In the genomic region with DNA sequence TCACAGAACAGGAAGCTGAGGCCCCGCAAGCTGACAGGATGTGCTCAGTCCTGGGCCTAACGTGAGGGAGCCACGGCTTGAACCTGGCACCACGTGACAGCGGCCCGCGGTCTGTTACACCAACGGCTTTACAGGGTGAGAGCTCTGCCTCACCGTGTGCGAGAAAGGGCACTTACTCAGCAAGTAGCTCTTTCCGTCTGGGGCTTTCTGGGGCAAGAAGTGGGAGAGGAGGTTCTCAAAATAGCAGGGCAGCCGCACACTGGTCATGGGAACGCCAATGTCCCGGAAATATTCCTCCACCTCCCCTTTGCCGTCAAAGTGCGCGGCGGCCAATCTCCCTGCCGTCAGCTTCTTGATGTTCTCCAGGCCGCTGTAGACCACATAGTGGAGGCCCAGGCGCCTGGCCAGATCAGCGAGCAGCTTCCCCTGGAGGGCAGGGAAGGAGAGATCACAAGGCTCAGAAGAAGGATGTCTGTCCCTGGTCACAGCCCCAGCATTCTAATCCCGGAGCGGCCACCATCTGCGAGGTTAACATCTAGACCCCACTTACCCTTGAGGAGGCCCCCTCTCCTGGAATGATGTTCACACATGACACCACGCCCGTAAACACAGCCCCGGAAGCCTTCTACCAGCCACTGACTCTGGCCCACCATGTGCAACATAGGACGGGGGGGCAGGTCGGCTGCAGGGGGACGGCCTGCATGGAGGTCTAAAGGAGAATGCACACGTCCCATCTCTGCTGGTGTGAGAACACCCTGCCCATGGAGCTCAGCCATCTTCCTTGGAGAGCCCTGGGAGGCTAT, we compare ENCODE assay signal across 11 cellular contexts. TPM values are rescaled to one million over a fixed set of nuclear protein-coding genes. Genes with fewer than 3 reads are reported as not detected.
A peak's percentile ranks its signal among the peaks of the same experiment; 100 is the strongest.
DNase-seq lines count a peak whose midpoint lies in the region; ATAC-seq and TF ChIP-seq lines count a peak whose summit lies in the region.
"Had no signal": no experiment of that assay in that cellular context is flagged by ENCODE, and none has a peak within 500 bp of the region (broad histone marks: within the 10 kb centered on the region; RNA-seq: fewer than 3 reads in every experiment).

No MANE protein-coding gene starts in this region.

- H3K27me3 Mint-ChIP-seq in activated CD8-positive, alpha-beta T cell treated with anti-CD3 and anti-CD28 coated beads, Interleukin-2, amount 10 ng/mL, durations not matched to agents 7 days and 5 days (ENCODE audit: low read depth) = no peaks in the 10 kb centered on the region
- H3K27me3 Mint-ChIP-seq in central memory CD8-positive, alpha-beta T cell = no peaks in the 10 kb centered on the region

- POLR2A ChIA-PET in activated CD8-positive, alpha-beta T cell treated with anti-CD3 and anti-CD28 coated beads, Interleukin-2, amount 10 ng/mL, durations not matched to agents 7 days and 5 days (lab: Charles Lee) = interaction anchor here (1.0 to 1.8 kb wide), 9 partner anchors 9 to 70 kb away, joined by 3 to 15 read pairs (median 4); partner anchors contain the start of genes CORO7, HMOX2 and NMRAL1

- H3K27me3 ChIP-seq in osteoblast (ENCODE audit: insufficient read depth, low read length) = no peaks in the 10 kb centered on the region

- DNase-seq in CD1c-positive myeloid dendritic cell (ENCODE audit: extremely low spot score) (peak; percentile 24), osteoblast (ENCODE audit: insufficient read length, low spot score, missing footprints) (no peak), HK-2 (ENCODE audit: unreplicated experiment) (no peak)
- peak; percentile 78 for DNase-seq in activated CD8-positive, alpha-beta T cell treated with anti-CD3 and anti-CD28 coated beads, Interleukin-2, amount 10 ng/mL, durations not matched to agents 7 days and 5 days
- DNase-seq in central memory CD8-positive, alpha-beta T cell (ENCODE audit: low spot score in 2 of 2) = peak; percentile 41 to 77
- peak; percentile 24 for DNase-seq in stimulated activated CD4-positive, alpha-beta T cell treated with anti-CD3 and anti-CD28 coated beads, Interleukin-12 subunit alpha, Interleukin-12 subunit beta, amount 100 ng/mL, for 4 hours
- DNase-seq: activated CD4-positive, CD25-positive, alpha-beta regulatory T cell treated with anti-CD3 and anti-CD28 coated beads, Interleukin-2, amount 50 U/mL, for 72 hours; NCI-H510A had no signal

- H3K79me2 ChIP-seq in osteoblast (ENCODE audit: insufficient read depth, low read length) = no peaks in the 10 kb centered on the region

- peak overlapping the region; percentile 76 for H3K27ac Mint-ChIP-seq in activated CD8-positive, alpha-beta T cell treated with anti-CD3 and anti-CD28 coated beads, Interleukin-2, amount 10 ng/mL, durations not matched to agents 7 days and 5 days
- peak overlapping the region; percentile 90 for H3K27ac Mint-ChIP-seq in central memory CD8-positive, alpha-beta T cell (ENCODE audit: low read depth)

- peaks cover 23% of the 10 kb centered on the region for H3K4me1 Mint-ChIP-seq in activated CD8-positive, alpha-beta T cell treated with anti-CD3 and anti-CD28 coated beads, Interleukin-2, amount 10 ng/mL, durations not matched to agents 7 days and 5 days (ENCODE audit: low read depth)
- peaks cover 25% of the 10 kb centered on the region for H3K4me1 Mint-ChIP-seq in central memory CD8-positive, alpha-beta T cell

- peaks cover 37% of the 10 kb centered on the region for H3K36me3 ChIP-seq in osteoblast (ENCODE audit: insufficient read depth, low read length)

- no peak overlapping the region for H2AFZ ChIP-seq in osteoblast (ENCODE audit: low read length)

- peak overlapping the region; percentile 1 for H3K4me3 Mint-ChIP-seq in activated CD8-positive, alpha-beta T cell treated with anti-CD3 and anti-CD28 coated beads, Interleukin-2, amount 10 ng/mL, durations not matched to agents 7 days and 5 days
- H3K4me3 Mint-ChIP-seq in central memory CD8-positive, alpha-beta T cell = peak overlapping the region; percentile 68

- peak; percentile 94 for ATAC-seq in activated CD8-positive, alpha-beta T cell treated with anti-CD3 and anti-CD28 coated beads, Interleukin-2, amount 10 ng/mL, durations not matched to agents 7 days and 5 days
- peak; percentile 99 for ATAC-seq in central memory CD8-positive, alpha-beta T cell (replicated peaks; ENCODE audit: extremely low read depth, poor library complexity, severe bottlenecking)
- ATAC-seq in HG03460 (IDR thresholded peaks at IDR 0.05; ENCODE audit: unreplicated experiment) (no peak), HG03280 (IDR thresholded peaks at IDR 0.05; ENCODE audit: unreplicated experiment) (no peak)
- ATAC-seq: A549 had no signal

- H4K20me1 ChIP-seq in osteoblast (ENCODE audit: insufficient read depth, low read length) = no peaks in the 10 kb centered on the region

- CTCF ChIA-PET in activated CD8-positive, alpha-beta T cell treated with anti-CD3 and anti-CD28 coated beads, Interleukin-2, amount 10 ng/mL, durations not matched to agents 7 days and 5 days (lab: Charles Lee) = interaction anchor here (0.7 to 1.8 kb wide), 8 partner anchors 10 to 82 kb away, joined by 3 to 10 read pairs (median 3); partner anchors contain the start of gene HMOX2

- no peak overlapping the region for H3K4me3 ChIP-seq in osteoblast (ENCODE audit: insufficient read depth, low read length)
- H3K4me3 ChIP-seq: A549 had no signal

- peaks cover 35% of the 10 kb centered on the region for H3K36me3 Mint-ChIP-seq in activated CD8-positive, alpha-beta T cell treated with anti-CD3 and anti-CD28 coated beads, Interleukin-2, amount 10 ng/mL, durations not matched to agents 7 days and 5 days (ENCODE audit: low read depth)
- H3K36me3 Mint-ChIP-seq in central memory CD8-positive, alpha-beta T cell (ENCODE audit: insufficient read depth) = peaks cover 43% of the 10 kb centered on the region

- H3K27ac ChIP-seq in osteoblast (ENCODE audit: low read depth, low read length) = no peak overlapping the region
- H3K27ac ChIP-seq: A549 had no signal

- H3K4me1 ChIP-seq in osteoblast (ENCODE audit: insufficient read depth, low read length) = peaks cover 15% of the 10 kb centered on the region

- no peaks in the 10 kb centered on the region for H3K9me3 ChIP-seq in osteoblast (ENCODE audit: low read depth, low read length)
- H3K9me3 ChIP-seq: A549 had no signal

- H3K9me3 Mint-ChIP-seq in activated CD8-positive, alpha-beta T cell treated with anti-CD3 and anti-CD28 coated beads, Interleukin-2, amount 10 ng/mL, durations not matched to agents 7 days and 5 days (ENCODE audit: insufficient read depth) = no peaks in the 10 kb centered on the region
- no peaks in the 10 kb centered on the region for H3K9me3 Mint-ChIP-seq in central memory CD8-positive, alpha-beta T cell

- TF ChIP-seq CTCF in osteoblast (IDR thresholded peaks at IDR 0.05; ENCODE audit: extremely low read depth, low read depth, low read length) = no peak

- H3K4me2 ChIP-seq in osteoblast (ENCODE audit: insufficient read depth, low read length) = no peak overlapping the region
- H3K4me2 ChIP-seq: A549 had no signal

RNA-seq across cellular contexts. Expression of gene NMRAL1, which starts 8.2 kb away (rescaled TPM):
- total RNA-seq in activated CD8-positive, alpha-beta T cell treated with anti-CD3 and anti-CD28 coated beads, Interleukin-2, amount 10 ng/mL, durations not matched to agents 7 days and 5 days = 10 to 100 TPM; 53.6 to 55.6 TPM
- total RNA-seq in osteoblast = 71.0 and 90.5 TPM in 2 replicates

RNA-seq across cellular contexts. Expression of gene HMOX2, which starts 10.0 kb away (rescaled TPM):
- total RNA-seq in activated CD8-positive, alpha-beta T cell treated with anti-CD3 and anti-CD28 coated beads, Interleukin-2, amount 10 ng/mL, durations not matched to agents 7 days and 5 days = 10 to 100 TPM; 92.6 to 97.4 TPM
- total RNA-seq in osteoblast = 39.4 and 44.5 TPM in 2 replicates

RNA-seq across cellular contexts. Expression of gene DNAJA3, which starts 40.5 kb away (rescaled TPM):
- total RNA-seq in activated CD8-positive, alpha-beta T cell treated with anti-CD3 and anti-CD28 coated beads, Interleukin-2, amount 10 ng/mL, durations not matched to agents 7 days and 5 days = 10 to 100 TPM; 55.1 to 61.4 TPM
- total RNA-seq in osteoblast = 30.0 and 30.9 TPM in 2 replicates

RNA-seq across cellular contexts. Expression of gene CORO7, which starts 49.8 kb away (rescaled TPM):
- 100 to 1,000 TPM; 167 to 176 TPM for total RNA-seq in activated CD8-positive, alpha-beta T cell treated with anti-CD3 and anti-CD28 coated beads, Interleukin-2, amount 10 ng/mL, durations not matched to agents 7 days and 5 days
- total RNA-seq in osteoblast = 9.7 and 17.7 TPM in 2 replicates

Comparison
In these comparisons a context has a peak if more than half of its experiments do, and no peak if none do; other contexts are left out.
1. DNase-seq: peak in CD1c-positive myeloid dendritic cell (single experiment), activated CD8-positive, alpha-beta T cell treated with anti-CD3 and anti-CD28 coated beads, Interleukin-2, amount 10 ng/mL, durations not matched to agents 7 days and 5 days (single experiment), central memory CD8-positive, alpha-beta T cell (2 of 2) and stimulated activated CD4-positive, alpha-beta T cell treated with anti-CD3 and anti-CD28 coated beads, Interleukin-12 subunit alpha, Interleukin-12 subunit beta, amount 100 ng/mL, for 4 hours (single experiment); none in osteoblast (single experiment) and HK-2 (single experiment).
2. ATAC-seq: peak in activated CD8-positive, alpha-beta T cell treated with anti-CD3 and anti-CD28 coated beads, Interleukin-2, amount 10 ng/mL, durations not matched to agents 7 days and 5 days (single experiment) and central memory CD8-positive, alpha-beta T cell (single experiment); none in HG03460 (single experiment) and HG03280 (single experiment).